In genomic region chr10:42637142-42637541, GRCh38 we compare ENCODE assay signal across 9 cellular contexts. TPM values are rescaled to one million over a fixed set of nuclear protein-coding genes. Genes with fewer than 3 reads are reported as not detected.
A peak's percentile ranks its signal among the peaks of the same experiment; 100 is the strongest.
DNase-seq lines count a peak whose midpoint lies in the region; ATAC-seq and TF ChIP-seq lines count a peak whose summit lies in the region.
"Had no signal": no experiment of that assay in that cellular context is flagged by ENCODE, and none has a peak within 500 bp of the region (broad histone marks: within the 10 kb centered on the region; RNA-seq: fewer than 3 reads in every experiment).

No MANE protein-coding gene starts in this region.

- peaks cover 35% of the 10 kb centered on the region for H3K4me1 Mint-ChIP-seq in activated naive CD4-positive, alpha-beta T cell treated with anti-CD3 and anti-CD28 coated beads for 36 hours (ENCODE audit: low read depth)

- ATAC-seq in upper lobe of left lung (ENCODE audit: low FRiP score in 2 of 2): no peak
- ATAC-seq in GM18502 (IDR thresholded peaks at IDR 0.05; ENCODE audit: poor library complexity, unreplicated experiment): no peak

- no peak for DNase-seq in activated naive CD4-positive, alpha-beta T cell treated with anti-CD3 and anti-CD28 coated beads for 36 hours
- DNase-seq in activated naive CD4-positive, alpha-beta T cell treated with Interleukin-2 at 50 U/mL for 16 hours: no peak
- DNase-seq in astrocyte of the hippocampus (ENCODE audit: low read depth, low spot score) (peak; percentile 0), medulla oblongata (ENCODE audit: extremely low spot score) (peak; percentile 3), upper lobe of left lung (no peak), mucosa of gallbladder (ENCODE audit: low spot score) (no peak), retina (no peak)
- DNase-seq: COR-L47 had no signal

- no peaks in the 10 kb centered on the region for H3K27me3 Mint-ChIP-seq in activated naive CD4-positive, alpha-beta T cell treated with anti-CD3 and anti-CD28 coated beads for 36 hours (ENCODE audit: low read depth)

- intact Hi-C loops in activated naive CD4-positive, alpha-beta T cell treated with anti-CD3 and anti-CD28 coated beads for 36 hours (cut with micrococcal nuclease): loop anchor here (5.0 kb wide), 3 partner anchors 145 to 770 kb away; partner anchors contain the start of genes BMS1 and HNRNPF

- no peak for TF ChIP-seq EP300 in upper lobe of left lung (IDR thresholded peaks at IDR 0.05)

- peaks cover 0 to 12% (median under 1%) of the 10 kb centered on the region in 4 donors for H3K36me3 ChIP-seq in upper lobe of left lung

- H3K27me3 ChIP-seq in upper lobe of left lung: no peaks in the 10 kb centered on the region

- peaks cover 8% of the 10 kb centered on the region for H3K36me3 Mint-ChIP-seq in activated naive CD4-positive, alpha-beta T cell treated with anti-CD3 and anti-CD28 coated beads for 36 hours (ENCODE audit: low read depth)

- no peak for TF ChIP-seq POLR2A in upper lobe of left lung (IDR thresholded peaks at IDR 0.05)

- TF ChIP-seq CTCF in upper lobe of left lung (IDR thresholded peaks at IDR 0.05): no peak

- peak overlapping the region in 3 of 4 donors; percentile 80 to 90 (median 81) for H3K4me3 ChIP-seq in upper lobe of left lung

- peak overlapping the region; percentile 99 for H3K27ac Mint-ChIP-seq in activated naive CD4-positive, alpha-beta T cell treated with anti-CD3 and anti-CD28 coated beads for 36 hours

- H3K4me3 Mint-ChIP-seq in activated naive CD4-positive, alpha-beta T cell treated with anti-CD3 and anti-CD28 coated beads for 36 hours: peak overlapping the region; percentile 97

- 57 to 62% methylated on average over 3 of the region's 3 CpGs for WGBS in upper lobe of left lung, 2 donors

- H3K4me1 ChIP-seq in upper lobe of left lung: peaks cover 0 to 14% (median 8%) of the 10 kb centered on the region in 4 donors

- CTCF ChIA-PET in activated naive CD4-positive, alpha-beta T cell treated with anti-CD3 and anti-CD28 coated beads for 36 hours (lab: Charles Lee): no interaction called here

- H3K9me3 Mint-ChIP-seq in activated naive CD4-positive, alpha-beta T cell treated with anti-CD3 and anti-CD28 coated beads for 36 hours: no peaks in the 10 kb centered on the region

- peak overlapping the region; percentile 92 to 97 (median 94) for H3K27ac ChIP-seq in upper lobe of left lung

- no peaks in the 10 kb centered on the region for H3K9me3 ChIP-seq in upper lobe of left lung

RNA-seq across cellular contexts. Expression of gene ZNF33B, which starts 1.2 kb away (rescaled TPM):
- total RNA-seq in activated naive CD4-positive, alpha-beta T cell treated with anti-CD3 and anti-CD28 coated beads for 36 hours: 10 to 100 TPM; 10.4 to 14.8 TPM
- 10 to 100 TPM; 20.2 to 51.3 (median 32.0) TPM for total RNA-seq in upper lobe of left lung
- total RNA-seq in mucosa of gallbladder: 47.2 TPM

Comparison
In these comparisons a context has a peak if more than half of its experiments do, and no peak if none do; other contexts are left out.
1. DNase-seq: peak in astrocyte of the hippocampus (single experiment) and medulla oblongata (single experiment); none in activated naive CD4-positive, alpha-beta T cell treated with anti-CD3 and anti-CD28 coated beads for 36 hours (single experiment), activated naive CD4-positive, alpha-beta T cell treated with Interleukin-2 at 50 U/mL for 16 hours (single experiment), upper lobe of left lung (0 of 2), mucosa of gallbladder (single experiment) and retina (single experiment).